ENCODE assay signal across 6 cellular contexts in genomic region chr16:1379863-1380174, GRCh38. TPM values are rescaled to one million over a fixed set of nuclear protein-coding genes. Genes with fewer than 3 reads are reported as not detected.
DNase-seq lines count a peak whose midpoint lies in the region; ATAC-seq and TF ChIP-seq lines count a peak whose summit lies in the region.

No MANE protein-coding gene starts in this region.

- peak overlapping the region; percentile 56 to 68 for H3K27ac Mint-ChIP-seq in natural killer cell

- DNase-seq in natural killer cell: no peak
- DNase-seq in foreskin melanocyte: no peak
- DNase-seq in stimulated activated CD4-positive, alpha-beta T cell treated with anti-CD3 and anti-CD28 coated beads, Interleukin-12 subunit alpha, Interleukin-12 subunit beta, amount 100 ng/mL, for 4 hours: no peak

- H3K9me3 Mint-ChIP-seq in natural killer cell: no peaks in the 10 kb centered on the region

- no peaks in the 10 kb centered on the region for H3K27me3 Mint-ChIP-seq in natural killer cell (ENCODE audit: low read depth in 2 of 2)

- peak overlapping the region; percentile 85 for H3K4me3 Mint-ChIP-seq in natural killer cell

- TF ChIP-seq CTCF in WI38 (IDR thresholded peaks at IDR 0.05; ENCODE audit: low read depth, low read length) (no peak), natural killer cell (IDR thresholded peaks at IDR 0.05) (no peak)

- peaks cover 6 to 28% of the 10 kb centered on the region in 2 donors for H3K4me1 Mint-ChIP-seq in natural killer cell

- peak overlapping the region; percentile 35; the same call in 1 of the 2 replicates for H3K4me3 ChIP-seq in WI38 (ENCODE audit: low read depth, low read length)

- intact Hi-C loops in natural killer cell (cut with micrococcal nuclease): loop anchor here (2.0 to 5.0 kb wide), 2 partner anchors 37 to 71 kb away; partner anchors contain the start of gene UBE2I

- ATAC-seq in GM18498 (IDR thresholded peaks at IDR 0.05; ENCODE audit: unreplicated experiment): peak; percentile 5
- ATAC-seq in natural killer cell: no peak
- ATAC-seq in GM19395 (IDR thresholded peaks at IDR 0.05; ENCODE audit: unreplicated experiment): no peak

- no peaks in the 10 kb centered on the region for H3K36me3 Mint-ChIP-seq in natural killer cell

RNA-seq across cellular contexts. Expression of gene GNPTG, which starts 28.1 kb away (rescaled TPM):
- total RNA-seq in natural killer cell: 10 to 100 TPM; 58.7 to 65.9 (median 62.0) TPM

RNA-seq across cellular contexts. Expression of gene TSR3, which starts 28.1 kb away (rescaled TPM):
- total RNA-seq in natural killer cell: 10 to 100 TPM; 29.4 to 34.7 (median 29.7) TPM

RNA-seq across cellular contexts. Expression of gene UNKL, which starts 34.7 kb away (rescaled TPM):
- 100 to 1,000 TPM; 114 to 130 (median 127) TPM for total RNA-seq in natural killer cell

RNA-seq across cellular contexts. Expression of gene UQCC4, which starts 40.7 kb away (rescaled TPM):
- 10 to 100 TPM; 10.9 to 13.6 (median 11.5) TPM for total RNA-seq in natural killer cell

RNA-seq across cellular contexts. Expression of gene BAIAP3, which starts 46.4 kb away (rescaled TPM):
- total RNA-seq in natural killer cell: 10 to 100 TPM; 17.7 to 21.7 (median 19.9) TPM
